ENCODE assay signal across 9 cellular contexts in genomic region chr1:190098107-190098506, GRCh38.
"Had no signal": no experiment of that assay in that cellular context is flagged by ENCODE, and none has a peak within 500 bp of the region (broad histone marks: within the 10 kb centered on the region; RNA-seq: fewer than 3 reads in every experiment).

No MANE protein-coding gene starts in this region.

- H3K9me3 Mint-ChIP-seq: GM23338, H9 had no signal

- DNase-seq: H9, HCEC 1CT, IMR-90, KG1 had no signal

- ATAC-seq: GM23338, K562 had no signal

- H3K27ac Mint-ChIP-seq: GM23338, H9 had no signal

- H3K27ac ChIP-seq: HL-60 had no signal

- H3K4me3 Mint-ChIP-seq: GM23338, H9 had no signal

- H2AFZ ChIP-seq: GM23338 had no signal

- H3K4me2 ChIP-seq: GM23338 had no signal

- H3K4me3 ChIP-seq: GM23338, K562 had no signal

- FAIRE-seq: H1, H54, K562 had no signal
